6 cellular contexts compared by ENCODE assay signal in the genomic region with DNA sequence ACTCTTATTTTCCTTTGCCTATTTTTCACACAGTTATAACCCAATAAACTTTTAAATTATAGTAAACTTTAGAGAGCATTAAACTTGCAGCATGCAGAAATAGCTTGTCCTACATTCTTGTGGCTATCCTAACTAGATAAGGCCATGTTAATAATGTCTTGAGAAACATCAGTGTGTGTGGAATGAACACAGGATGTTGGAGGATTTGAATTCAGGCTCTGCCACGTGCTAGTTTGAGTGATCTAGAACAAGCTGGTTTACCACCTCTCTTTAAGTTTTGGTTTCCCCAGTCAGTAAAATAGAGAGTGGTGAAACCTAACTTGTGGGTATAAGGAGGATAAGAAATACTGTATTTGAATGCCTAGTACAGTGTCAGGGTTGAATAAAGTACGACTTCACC. TPM values are rescaled to one million over a fixed set of nuclear protein-coding genes. Genes with fewer than 3 reads are reported as not detected.
DNase-seq lines count a peak whose midpoint lies in the region; TF ChIP-seq lines count a peak whose summit lies in the region.
"Not testable (repeated sequence)": the region's sequence is repeated elsewhere in the genome, so short reads cannot be mapped to it uniquely, and the experiment has no call there.
"Had no signal": no experiment of that assay in that cellular context is flagged by ENCODE, and none has a peak within 500 bp of the region (broad histone marks: within the 10 kb centered on the region; RNA-seq: fewer than 3 reads in every experiment).

No MANE protein-coding gene starts in this region.

- H3K4me2 ChIP-seq in DOHH2 (ENCODE audit: low read length), result peak overlapping the region; percentile 39
- not testable (repeated sequence) for H3K4me2 ChIP-seq in OCI-LY1 (ENCODE audit: low read length)

- H4K20me1 ChIP-seq in DOHH2 (ENCODE audit: control insufficient read depth, insufficient read depth, low read depth, low read length); OCI-LY1 (ENCODE audit: insufficient read depth, low read length): not testable (repeated sequence)

- H3K4me3 ChIP-seq in DOHH2 (ENCODE audit: low read length); OCI-LY1 (ENCODE audit: low read depth, low read length, poor library complexity, severe bottlenecking); choroid plexus epithelial cell (ENCODE audit: low read depth, low read length); fibroblast of villous mesenchyme (ENCODE audit: low read depth, low read length): not testable (repeated sequence)

- H3K27ac ChIP-seq in DOHH2 (ENCODE audit: low read depth, low read length), result peak overlapping the region; percentile 40; the same call in 1 of the 2 replicates
- peak overlapping the region; percentile 12 for H3K27ac ChIP-seq in OCI-LY1 (ENCODE audit: low read depth, low read length, poor library complexity, severe bottlenecking)

- H3K36me3 ChIP-seq in DOHH2 (ENCODE audit: control insufficient read depth, low read length); OCI-LY1 (ENCODE audit: insufficient read depth, low read length): not testable (repeated sequence)

- DNase-seq in amniotic epithelial cell (ENCODE audit: low read depth) (peak; percentile 66), choroid plexus epithelial cell (ENCODE audit: low read depth) (peak; percentile 38), fibroblast of villous mesenchyme (ENCODE audit: low read depth) (peak; percentile 57)

- H3K79me2 ChIP-seq in DOHH2 (ENCODE audit: control insufficient read depth, low read length); OCI-LY1 (ENCODE audit: insufficient read depth, low read length): not testable (repeated sequence)

- not testable (repeated sequence) for TF ChIP-seq CTCF in DOHH2 (IDR thresholded peaks at IDR 0.05; ENCODE audit: low read depth, low read length, poor library complexity, severe bottlenecking); OCI-LY1 (IDR thresholded peaks at IDR 0.05; ENCODE audit: low read length); choroid plexus epithelial cell (conservative IDR thresholded peaks at IDR 0.05; ENCODE audit: low read depth, low read length); fibroblast of villous mesenchyme (IDR thresholded peaks at IDR 0.05; ENCODE audit: insufficient read depth, low read depth, low read length)

- H3K9me2 ChIP-seq in DOHH2 (replicated peaks; ENCODE audit: control insufficient read depth, low read length); OCI-LY1 (ENCODE audit: low read depth, low read length): not testable (repeated sequence)

- H3K27me3 ChIP-seq in DOHH2 (ENCODE audit: control insufficient read depth, low read length); OCI-LY1 (ENCODE audit: insufficient read depth, low read length): not testable (repeated sequence)

- peaks cover 12% of the 10 kb centered on the region for H3K4me1 ChIP-seq in DOHH2 (ENCODE audit: control insufficient read depth, low read length)
- not testable (repeated sequence) for H3K4me1 ChIP-seq in OCI-LY1 (ENCODE audit: insufficient read depth, low read length, severe bottlenecking)

- H2AFZ ChIP-seq in OCI-LY1 (ENCODE audit: low read length), result not testable (repeated sequence)

- not testable (repeated sequence) for H3F3A ChIP-seq in DOHH2 (ENCODE audit: control insufficient read depth, insufficient read depth); OCI-LY1 (ENCODE audit: insufficient read depth, low read length)

- H3K9me3 ChIP-seq in DOHH2 (ENCODE audit: control insufficient read depth, insufficient read depth, low read length); OCI-LY1 (ENCODE audit: low read length): not testable (repeated sequence)

- not testable (repeated sequence) for H3K9ac ChIP-seq in OCI-LY1 (ENCODE audit: low read length)

RNA-seq across cellular contexts. Expression of gene RNU1-2, which starts 39.6 kb away (rescaled TPM):
- under 0.01 TPM in 1 of 2 replicates, not detected in the other for total RNA-seq in fibroblast of villous mesenchyme
- total RNA-seq: G401 had no signal
